Comparison of ENCODE assay signal across 26 cellular contexts in genomic region chr11:66366844-66367477, GRCh38. TPM values are rescaled to one million over a fixed set of nuclear protein-coding genes. Genes with fewer than 3 reads are reported as not detected.
"Had no signal": no experiment of that assay in that cellular context is flagged by ENCODE, and none has a peak within 500 bp of the region (broad histone marks: within the 10 kb centered on the region; RNA-seq: fewer than 3 reads in every experiment).

No MANE protein-coding gene starts in this region.

- DNase-seq: activated CD4-positive, alpha-beta T cell treated with anti-CD3 and anti-CD28 coated beads, Interleukin-2, amount 10 ng/mL, durations not matched to agents 24 days and 14 days; activated CD4-positive, CD25-positive, alpha-beta regulatory T cell; activated CD8-positive, alpha-beta T cell treated with anti-CD3 and anti-CD28 coated beads for 36 hours; activated naive CD4-positive, alpha-beta T cell treated with anti-CD3 and anti-CD28 coated beads for 36 hours; activated T-cell treated with anti-CD3 and anti-CD28 coated beads, Interleukin-2, amount 50 U/mL, for 1 hour; aorta; brain microvascular endothelial cell; cortex of kidney; immature natural killer cell; kidney glomerular epithelial cell; left ventricle myocardium inferior; mammary epithelial cell; midbrain; right cardiac atrium; small intestine; stimulated activated CD4-positive, alpha-beta T cell treated with anti-CD3 and anti-CD28 coated beads, Interleukin-4, amount 100 ng/mL, for 1 hour; stomach; T1000; trophoblast cell had no signal

- ATAC-seq: activated CD8-positive, alpha-beta T cell treated with anti-CD3 and anti-CD28 coated beads for 36 hours; activated T-helper 17 cell treated with anti-CD3 and anti-CD28 coated beads, Interleukin-2, amount 50 U/mL, for 72 hours; psoas muscle; right cardiac atrium; stimulated activated effector memory CD8-positive, alpha-beta T cell treated with anti-CD3 and anti-CD28 coated beads, Interleukin-12 subunit alpha, Interleukin-12 subunit beta, amount 100 ng/mL, for 72 hours had no signal

- H3K27me3 ChIP-seq: brain microvascular endothelial cell, vagina had no signal

- H3K4me3 Mint-ChIP-seq: activated CD4-positive, alpha-beta T cell treated with anti-CD3 and anti-CD28 coated beads, Interleukin-2, amount 10 ng/mL, durations not matched to agents 24 days and 14 days; activated CD8-positive, alpha-beta T cell treated with anti-CD3 and anti-CD28 coated beads for 36 hours; activated naive CD4-positive, alpha-beta T cell treated with anti-CD3 and anti-CD28 coated beads for 36 hours; activated T-helper 17 cell treated with anti-CD3 and anti-CD28 coated beads, Interleukin-2, amount 50 U/mL, for 72 hours; central memory CD8-positive, alpha-beta T cell; immature natural killer cell; nephron; stimulated activated effector memory CD8-positive, alpha-beta T cell treated with anti-CD3 and anti-CD28 coated beads, Interleukin-12 subunit alpha, Interleukin-12 subunit beta, amount 100 ng/mL, for 72 hours had no signal

- H3K27ac ChIP-seq: brain microvascular endothelial cell, esophagus muscularis mucosa, left ventricle myocardium inferior, vagina had no signal

- H3K27ac Mint-ChIP-seq: activated CD4-positive, alpha-beta T cell treated with anti-CD3 and anti-CD28 coated beads, Interleukin-2, amount 10 ng/mL, durations not matched to agents 24 days and 14 days; activated CD8-positive, alpha-beta T cell treated with anti-CD3 and anti-CD28 coated beads for 36 hours; activated naive CD4-positive, alpha-beta T cell treated with anti-CD3 and anti-CD28 coated beads for 36 hours; activated T-helper 17 cell treated with anti-CD3 and anti-CD28 coated beads, Interleukin-2, amount 50 U/mL, for 72 hours; immature natural killer cell; nephron had no signal

- H3K9me3 ChIP-seq: esophagus muscularis mucosa, left ventricle myocardium inferior, psoas muscle, stomach, vagina had no signal

- H3K4me1 Mint-ChIP-seq: activated T-helper 17 cell treated with anti-CD3 and anti-CD28 coated beads, Interleukin-2, amount 50 U/mL, for 72 hours; central memory CD8-positive, alpha-beta T cell had no signal

- FAIRE-seq: small intestine had no signal

- H3K36me3 ChIP-seq: brain microvascular endothelial cell, vagina had no signal

- H3K9me3 Mint-ChIP-seq: activated CD4-positive, alpha-beta T cell treated with anti-CD3 and anti-CD28 coated beads, Interleukin-2, amount 10 ng/mL, durations not matched to agents 24 days and 14 days; activated CD8-positive, alpha-beta T cell treated with anti-CD3 and anti-CD28 coated beads for 36 hours; activated naive CD4-positive, alpha-beta T cell treated with anti-CD3 and anti-CD28 coated beads for 36 hours; activated T-helper 17 cell treated with anti-CD3 and anti-CD28 coated beads, Interleukin-2, amount 50 U/mL, for 72 hours; central memory CD8-positive, alpha-beta T cell; immature natural killer cell; nephron; stimulated activated effector memory CD8-positive, alpha-beta T cell treated with anti-CD3 and anti-CD28 coated beads, Interleukin-12 subunit alpha, Interleukin-12 subunit beta, amount 100 ng/mL, for 72 hours had no signal

- H3K27me3 Mint-ChIP-seq: activated CD4-positive, alpha-beta T cell treated with anti-CD3 and anti-CD28 coated beads, Interleukin-2, amount 10 ng/mL, durations not matched to agents 24 days and 14 days; activated CD8-positive, alpha-beta T cell treated with anti-CD3 and anti-CD28 coated beads for 36 hours; activated T-helper 17 cell treated with anti-CD3 and anti-CD28 coated beads, Interleukin-2, amount 50 U/mL, for 72 hours; central memory CD8-positive, alpha-beta T cell had no signal

- H3K4me3 ChIP-seq: esophagus muscularis mucosa, left ventricle myocardium inferior, stomach, vagina had no signal

- H3K36me3 Mint-ChIP-seq: immature natural killer cell had no signal

RNA-seq across cellular contexts. Expression of gene CD248, which starts 50.1 kb away (rescaled TPM):
- total RNA-seq: activated CD4-positive, alpha-beta T cell treated with anti-CD3 and anti-CD28 coated beads, Interleukin-2, amount 10 ng/mL, durations not matched to agents 24 days and 14 days; activated T-helper 17 cell treated with anti-CD3 and anti-CD28 coated beads, Interleukin-2, amount 50 U/mL, for 72 hours had no signal
- polyA plus RNA-seq: immature natural killer cell, mammary epithelial cell had no signal
